ENCODE assay signal across 21 cellular contexts in the genomic region with DNA sequence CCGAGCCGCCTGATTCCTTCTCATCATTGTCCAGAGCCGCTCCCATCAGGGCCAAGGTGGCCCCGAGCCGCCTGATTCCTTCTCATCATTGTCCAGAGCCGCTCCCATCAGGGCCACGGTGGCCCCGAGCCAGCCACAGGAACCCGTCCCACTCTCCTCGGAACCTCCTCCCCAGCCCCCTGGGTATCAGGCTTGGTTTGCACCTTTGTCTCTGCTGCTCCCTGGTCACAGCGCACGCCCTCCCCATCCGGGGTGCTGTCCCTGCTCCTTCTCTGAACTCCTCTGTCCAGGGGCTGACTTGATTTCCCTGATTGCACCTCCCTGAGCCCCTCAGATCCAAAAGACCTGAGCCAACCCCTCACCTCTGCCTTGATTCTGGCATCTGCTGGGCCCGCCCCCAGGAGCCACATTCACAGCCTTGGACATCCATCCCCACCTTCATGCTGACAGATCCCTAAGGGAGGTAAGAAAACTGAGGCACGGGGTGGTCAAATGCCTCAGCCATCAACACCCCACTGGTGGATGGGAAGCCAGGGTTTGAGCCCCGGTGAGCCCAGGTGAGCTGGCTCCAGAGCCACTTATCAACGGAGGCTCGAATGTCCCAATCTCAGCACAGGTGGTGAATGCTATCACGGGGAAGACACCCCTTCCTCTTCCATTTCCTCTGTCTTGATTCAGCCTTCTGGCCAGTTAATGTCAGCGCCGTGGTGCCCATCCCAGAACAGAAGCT. TPM values are rescaled to one million over a fixed set of nuclear protein-coding genes. Genes with fewer than 3 reads are reported as not detected.
A peak's percentile ranks its signal among the peaks of the same experiment; 100 is the strongest.
DNase-seq lines count a peak whose midpoint lies in the region; ATAC-seq and TF ChIP-seq lines count a peak whose summit lies in the region.
"Had no signal": no experiment of that assay in that cellular context is flagged by ENCODE, and none has a peak within 500 bp of the region (broad histone marks: within the 10 kb centered on the region; RNA-seq: fewer than 3 reads in every experiment).

No MANE protein-coding gene starts in this region.

- no peak for TF ChIP-seq EP300 in ovary (IDR thresholded peaks at IDR 0.05)

- intact Hi-C loops in CD14-positive monocyte (cut with micrococcal nuclease) (no loop called here), left ventricle myocardium inferior (cut with micrococcal nuclease) (no loop called here), ovary (cut with DNase I) (no loop called here)

- ATAC-seq in HG02852 (IDR thresholded peaks at IDR 0.05; ENCODE audit: unreplicated experiment) = no peak
- ATAC-seq: activated CD8-positive, alpha-beta T cell treated with anti-CD3 and anti-CD28 coated beads for 36 hours had no signal

- no peaks in the 10 kb centered on the region for H3K36me3 ChIP-seq in HUES6 (ENCODE audit: control insufficient read depth, insufficient read depth, low read length)
- no peaks in the 10 kb centered on the region for H3K36me3 ChIP-seq in left ventricle myocardium inferior
- no peaks in the 10 kb centered on the region for H3K36me3 ChIP-seq in ovary
- H3K36me3 ChIP-seq: vagina had no signal

- H3K4me1 Mint-ChIP-seq in CD14-positive monocyte = no peaks in the 10 kb centered on the region
- H3K4me1 Mint-ChIP-seq: activated naive CD4-positive, alpha-beta T cell treated with anti-CD3 and anti-CD28 coated beads, Interleukin-2, amount 50 U/mL, for 24 hours; CD4-positive, alpha-beta memory T cell had no signal

- no peak overlapping the region for H3K4me3 Mint-ChIP-seq in CD14-positive monocyte
- H3K4me3 Mint-ChIP-seq: activated CD8-positive, alpha-beta T cell treated with anti-CD3 and anti-CD28 coated beads for 36 hours; activated naive CD4-positive, alpha-beta T cell treated with anti-CD3 and anti-CD28 coated beads, Interleukin-2, amount 50 U/mL, for 24 hours; activated T-cell treated with anti-CD3 and anti-CD28 coated beads, Interleukin-2, amount 50 U/mL, for 24 hours had no signal

- H3K36me3 Mint-ChIP-seq in CD14-positive monocyte = no peaks in the 10 kb centered on the region
- H3K36me3 Mint-ChIP-seq: activated naive CD4-positive, alpha-beta T cell treated with anti-CD3 and anti-CD28 coated beads, Interleukin-2, amount 50 U/mL, for 24 hours; CD4-positive, alpha-beta memory T cell had no signal

- DNase-seq in CD14-positive monocyte (ENCODE audit: low spot score) (peak; percentile 17), left ventricle myocardium inferior (peak; percentile 13), ovary (peak; percentile 6 to 31 (median 21)), anterior cingulate cortex (lab: John Stamatoyannopoulos, UW) (no peak), NCI-H82 treated with DMSO at 0.1 percent for 48 hours (lab: John Stamatoyannopoulos, UW; ENCODE audit: unreplicated experiment) (no peak)
- DNase-seq: activated CD4-positive, CD25-positive, alpha-beta regulatory T cell; activated CD8-positive, alpha-beta T cell treated with anti-CD3 and anti-CD28 coated beads for 36 hours; activated T-cell treated with anti-CD3 and anti-CD28 coated beads, Interleukin-2, amount 50 U/mL, for 24 hours; CD4-positive, alpha-beta memory T cell; cerebellar nuclear complex; erythroblast; foreskin fibroblast; hippocampal formation; MV-4-11; NCI-H1694; NCI-H69 had no signal

- H3K4me1 ChIP-seq in HUES6 (ENCODE audit: control insufficient read depth, insufficient read depth, low read length) (peaks cover 28% of the 10 kb centered on the region), left ventricle myocardium inferior (peaks cover 8% of the 10 kb centered on the region), ovary (ENCODE audit: insufficient read depth) (no peaks in the 10 kb centered on the region)

- 87 to 92% (median 92%) methylated on average over 19 to 21 of the region's 21 CpGs for WGBS in ovary, 3 donors

- H3K27ac ChIP-seq in HUES6 (ENCODE audit: low read depth, low read length) = peak overlapping the region; percentile 30; the same call in 1 of the 2 replicates
- H3K27ac ChIP-seq in left ventricle myocardium inferior (replicated peaks) = no peak overlapping the region
- no peak overlapping the region for H3K27ac ChIP-seq in ovary
- H3K27ac ChIP-seq: KMS-11, vagina had no signal

- no peak for TF ChIP-seq POLR2A in ovary (IDR thresholded peaks at IDR 0.05)

- peak overlapping the region in 1 of 7 donors; percentile 52 for H3K27ac Mint-ChIP-seq in CD14-positive monocyte
- H3K27ac Mint-ChIP-seq: activated CD8-positive, alpha-beta T cell treated with anti-CD3 and anti-CD28 coated beads for 36 hours; activated naive CD4-positive, alpha-beta T cell treated with anti-CD3 and anti-CD28 coated beads, Interleukin-2, amount 50 U/mL, for 24 hours; activated T-cell treated with anti-CD3 and anti-CD28 coated beads, Interleukin-2, amount 50 U/mL, for 24 hours had no signal

- H3K27me3 ChIP-seq in HUES6 (ENCODE audit: control insufficient read depth, insufficient read depth, low read length) (no peaks in the 10 kb centered on the region), left ventricle myocardium inferior (ENCODE audit: low read depth) (no peaks in the 10 kb centered on the region), ovary (no peaks in the 10 kb centered on the region)
- H3K27me3 ChIP-seq: vagina had no signal

- H3K9me3 Mint-ChIP-seq in CD14-positive monocyte = peaks cover 0 to 9% (median 4%) of the 10 kb centered on the region in 7 donors
- H3K9me3 Mint-ChIP-seq: activated CD8-positive, alpha-beta T cell treated with anti-CD3 and anti-CD28 coated beads for 36 hours; activated naive CD4-positive, alpha-beta T cell treated with anti-CD3 and anti-CD28 coated beads, Interleukin-2, amount 50 U/mL, for 24 hours; activated T-cell treated with anti-CD3 and anti-CD28 coated beads, Interleukin-2, amount 50 U/mL, for 24 hours had no signal

- peak overlapping the region; percentile 9 for H3K9ac ChIP-seq in HUES6 (ENCODE audit: low read length)
- H3K9ac ChIP-seq: KMS-11 had no signal

- TF ChIP-seq CTCF in CD14-positive monocyte (IDR thresholded peaks at IDR 0.05) = no peak
- no peak for TF ChIP-seq CTCF in left ventricle myocardium inferior (IDR thresholded peaks at IDR 0.05; ENCODE audit: borderline replicate concordance)
- no peak for TF ChIP-seq CTCF in ovary (IDR thresholded peaks at IDR 0.05)

- no peak overlapping the region for H3K4me3 ChIP-seq in HUES6 (ENCODE audit: low read depth, low read length)
- no peak overlapping the region for H3K4me3 ChIP-seq in left ventricle myocardium inferior
- no peak overlapping the region for H3K4me3 ChIP-seq in ovary
- H3K4me3 ChIP-seq: vagina had no signal

- peaks cover 6% of the 10 kb centered on the region for H3K9me3 ChIP-seq in HUES6 (ENCODE audit: control insufficient read depth, insufficient read depth, low read depth, low read length)
- H3K9me3 ChIP-seq in left ventricle myocardium inferior (replicated peaks) = peaks cover 5% of the 10 kb centered on the region
- no peaks in the 10 kb centered on the region for H3K9me3 ChIP-seq in ovary
- H3K9me3 ChIP-seq: vagina had no signal

- H3K27me3 Mint-ChIP-seq in CD14-positive monocyte (ENCODE audit: low read depth in 3 of 3) = peaks cover 3 to 27% (median 15%) of the 10 kb centered on the region in 3 donors

RNA-seq across cellular contexts. Expression of gene COL18A1, which starts 25.6 kb away (rescaled TPM):
- polyA plus RNA-seq in CD14-positive monocyte (1 to 10 TPM in 1 of 2 donors, under 1 TPM in 1; 0.80 to 1.1 TPM), ovary (100 to 1,000 TPM in 1 of 2 donors, 10 to 100 TPM in 1; 11.1 to 201 TPM)
- total RNA-seq in left ventricle myocardium inferior (66.5 TPM), ovary (100 to 1,000 TPM; 141 to 353 (median 270) TPM)

Comparison
In these comparisons a context has a peak if more than half of its experiments do, and no peak if none do; other contexts are left out.
1. DNase-seq: peak in CD14-positive monocyte (single experiment), left ventricle myocardium inferior (single experiment) and ovary (5 of 5); none in anterior cingulate cortex (0 of 58) and NCI-H82 treated with DMSO at 0.1 percent for 48 hours (single experiment).